Comparison of ENCODE assay signal across 8 cellular contexts in genomic region chr17:65057520-65058075, GRCh38. TPM values are rescaled to one million over a fixed set of nuclear protein-coding genes. Genes with fewer than 3 reads are reported as not detected.
DNase-seq lines count a peak whose midpoint lies in the region; ATAC-seq and TF ChIP-seq lines count a peak whose summit lies in the region.

No MANE protein-coding gene starts in this region.

- H3K4me3 ChIP-seq in PC-9 (peak overlapping the region; percentile 84; the same call in 1 of the 2 replicates), neural progenitor cell (no peak overlapping the region)

- no peak for TF ChIP-seq CTCF in CD4-positive, alpha-beta T cell (IDR thresholded peaks at IDR 0.05)
- TF ChIP-seq CTCF in PC-9 (conservative IDR thresholded peaks at IDR 0.05), result no peak
- TF ChIP-seq CTCF in neural progenitor cell (IDR thresholded peaks at IDR 0.05), result no peak

- H3K27ac Mint-ChIP-seq in CD4-positive, alpha-beta T cell, result peak overlapping the region; percentile 97
- peak overlapping the region; percentile 53 for H3K27ac Mint-ChIP-seq in neural progenitor cell

- peak overlapping the region; percentile 94 for H3K27ac ChIP-seq in CD4-positive, alpha-beta T cell (ENCODE audit: low read depth, low read length)
- H3K27ac ChIP-seq in PC-9 (no peak overlapping the region), epithelial cell of prostate (peak overlapping the region; percentile 93), neural progenitor cell (no peak overlapping the region)

- H2AFZ ChIP-seq in PC-9 (no peak overlapping the region), neural progenitor cell (replicated peaks) (no peak overlapping the region)

- H3K4me1 ChIP-seq in PC-9 (replicated peaks; ENCODE audit: insufficient read depth), result peaks cover 37% of the 10 kb centered on the region
- H3K4me1 ChIP-seq in neural progenitor cell, result peaks cover 33% of the 10 kb centered on the region

- H3K79me2 ChIP-seq in PC-9 (ENCODE audit: low read depth) (peaks cover 33% of the 10 kb centered on the region), neural progenitor cell (ENCODE audit: low read depth) (peaks cover 31% of the 10 kb centered on the region)

- no peaks in the 10 kb centered on the region for H3K27me3 ChIP-seq in CD4-positive, alpha-beta T cell (ENCODE audit: control insufficient read depth, insufficient read depth, low read length)
- H3K27me3 ChIP-seq in PC-9 (ENCODE audit: insufficient read depth, low read depth), result no peaks in the 10 kb centered on the region
- H3K27me3 ChIP-seq in neural progenitor cell, result no peaks in the 10 kb centered on the region

- H3K36me3 ChIP-seq in PC-9 (ENCODE audit: low read depth) (peaks cover 6% of the 10 kb centered on the region), neural progenitor cell (peaks cover 5% of the 10 kb centered on the region)

- BruUV-seq in PC-9 (replicated peaks; lab: Mats Ljungman, UMichigan), result TSS peak; percentile 77

- peaks cover 40% of the 10 kb centered on the region for H3K36me3 Mint-ChIP-seq in CD4-positive, alpha-beta T cell (ENCODE audit: low read depth)
- peaks cover 6% of the 10 kb centered on the region for H3K36me3 Mint-ChIP-seq in neural progenitor cell

- no peaks in the 10 kb centered on the region for H3K9me2 ChIP-seq in PC-9 (ENCODE audit: insufficient read depth)

- CTCF ChIA-PET in CD4-positive, alpha-beta T cell (lab: Charles Lee), result interaction anchor here (1.1 to 2.0 kb wide), 3 partner anchors 43 to 96 kb away, joined by 3 to 10 read pairs (median 7); partner anchors contain the start of gene RGS9
- CTCF ChIA-PET in PC-9 (lab: Charles Lee), result no interaction called here

- peaks cover 17% of the 10 kb centered on the region for H4K20me1 ChIP-seq in PC-9 (ENCODE audit: insufficient read depth)
- peaks cover 30% of the 10 kb centered on the region for H4K20me1 ChIP-seq in neural progenitor cell (ENCODE audit: low read depth)

- peaks cover 32% of the 10 kb centered on the region for H3F3A ChIP-seq in PC-9 (ENCODE audit: insufficient read depth, low read depth)
- peaks cover 43% of the 10 kb centered on the region for H3F3A ChIP-seq in neural progenitor cell (ENCODE audit: low read depth)

- H3K9me3 ChIP-seq in CD4-positive, alpha-beta T cell (ENCODE audit: control insufficient read depth, low read length), result no peaks in the 10 kb centered on the region
- H3K9me3 ChIP-seq in PC-9 (ENCODE audit: insufficient read depth, low read depth) (no peaks in the 10 kb centered on the region), neural progenitor cell (ENCODE audit: low read depth) (no peaks in the 10 kb centered on the region)

- peaks cover 32% of the 10 kb centered on the region for H3K4me1 Mint-ChIP-seq in CD4-positive, alpha-beta T cell (ENCODE audit: low read depth)
- peaks cover 49% of the 10 kb centered on the region for H3K4me1 Mint-ChIP-seq in neural progenitor cell

- intact Hi-C loops in CD4-positive, alpha-beta T cell (cut with DNase I, micrococcal nuclease), result loop anchor here (2.0 to 10.0 kb wide), 7 partner anchors 40 to 507 kb away; partner anchors contain the start of gene AXIN2 (in 1 of the 2)
- intact Hi-C loops in PC-9 (cut with micrococcal nuclease; ENCODE audit: unreplicated experiment), result loop anchor here (2.0 kb wide), 2 partner anchors 65 to 91 kb away; no protein-coding TSS in a partner anchor

- H3K27me3 Mint-ChIP-seq in CD4-positive, alpha-beta T cell, result no peaks in the 10 kb centered on the region
- H3K27me3 Mint-ChIP-seq in neural progenitor cell (ENCODE audit: insufficient read depth, low read depth), result peaks cover 4% of the 10 kb centered on the region

- peak overlapping the region; percentile 81; the same call in 1 of the 2 replicates for H3K4me2 ChIP-seq in PC-9
- H3K4me2 ChIP-seq in neural progenitor cell, result no peak overlapping the region

- no peak for ATAC-seq in CD4-positive, alpha-beta T cell (ENCODE audit: poor library complexity)

- no peaks in the 10 kb centered on the region for H3K9me3 Mint-ChIP-seq in CD4-positive, alpha-beta T cell
- H3K9me3 Mint-ChIP-seq in neural progenitor cell, result no peaks in the 10 kb centered on the region

- DNase-seq in CD4-positive, alpha-beta T cell, result peak in 2 of 10 experiments; percentile 4 to 15
- DNase-seq in PC-9 (no peak), epithelial cell of prostate (ENCODE audit: low read depth, low spot score) (no peak), neural progenitor cell (ENCODE audit: low spot score) (no peak), NCI-H2029 (lab: John Stamatoyannopoulos, UW) (no peak), globus pallidus (ENCODE audit: low spot score) (no peak), NCI-H1417 treated with DMSO at 0.1 percent for 48 hours (lab: John Stamatoyannopoulos, UW) (no peak), OCI-M2 (lab: John Stamatoyannopoulos, UW; ENCODE audit: unreplicated experiment) (no peak)

- POLR2A ChIA-PET in CD4-positive, alpha-beta T cell (lab: Charles Lee), result interaction anchor here (0.7 to 4.3 kb wide), 15 partner anchors 9 to 220 kb away, joined by 3 to 65 read pairs (median 7); partner anchors contain the start of genes LRRC37A3 and RGS9
- POLR2A ChIA-PET in PC-9 (lab: Charles Lee; ENCODE audit: unreplicated experiment), result no interaction called here

- peak overlapping the region; percentile 99 for H3K4me3 Mint-ChIP-seq in CD4-positive, alpha-beta T cell
- H3K4me3 Mint-ChIP-seq in neural progenitor cell, result peak overlapping the region; percentile 88

- no peak overlapping the region for H3K9ac ChIP-seq in neural progenitor cell

RNA-seq across cellular contexts. Expression of gene GNA13, which starts 1.1 kb away (rescaled TPM):
- total RNA-seq in CD4-positive, alpha-beta T cell, result 100 to 1,000 TPM; 128 to 131 TPM
- 26.2 and 29.7 TPM in 2 replicates for total RNA-seq in PC-9 (2021)
- 51.7 and 73.8 TPM in 2 replicates for total RNA-seq in neural progenitor cell (ENCODE audit: low replicate concordance)

Comparison
In these comparisons a context has a peak if more than half of its experiments do, and no peak if none do; other contexts are left out.
1. H3K27ac ChIP-seq: peak in CD4-positive, alpha-beta T cell (single experiment) and epithelial cell of prostate (single experiment); none in PC-9 (single experiment) and neural progenitor cell (single experiment).